Comparison of ENCODE assay signal across 23 cellular contexts in the genomic region with DNA sequence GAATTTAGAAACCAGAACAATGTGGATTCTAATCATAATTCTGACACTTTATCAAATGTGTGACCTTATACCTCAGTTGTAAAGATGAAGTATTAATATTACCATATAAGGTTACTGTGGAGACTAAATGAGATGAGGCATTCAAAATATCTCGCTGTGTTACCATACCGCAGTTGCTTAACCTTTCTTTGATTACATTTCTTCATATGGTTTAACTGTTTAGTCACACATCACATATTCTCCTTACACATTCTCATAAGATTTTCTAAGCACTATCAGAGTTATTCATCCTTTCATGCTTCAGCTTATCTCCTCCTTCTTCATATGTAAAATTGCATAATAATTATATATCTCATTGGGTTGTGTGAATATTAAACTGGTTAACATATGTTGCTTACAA.
"Had no signal": no experiment of that assay in that cellular context is flagged by ENCODE, and none has a peak within 500 bp of the region (broad histone marks: within the 10 kb centered on the region; RNA-seq: fewer than 3 reads in every experiment).

No MANE protein-coding gene starts in this region.

- H3K36me3 Mint-ChIP-seq: mesothelial cell of epicardium; naive B cell; naive thymus-derived CD8-positive, alpha-beta T cell had no signal

- DNase-seq: colonic mucosa; cortex of kidney; effector CD8-positive, alpha-beta T cell; erythroblast; foreskin fibroblast; foreskin melanocyte; gastrocnemius medialis; glutamatergic neuron; head of caudate nucleus; heart right ventricle; hippocampal formation; left colon; left ventricle myocardium superior; lower lobe of right lung; mesenchymal stem cell; mucosa of descending colon; naive B cell; naive thymus-derived CD8-positive, alpha-beta T cell had no signal

- H3K4me1 Mint-ChIP-seq: naive B cell; naive thymus-derived CD8-positive, alpha-beta T cell had no signal

- H3K4me1 ChIP-seq: colonic mucosa, gastrocnemius medialis, lower lobe of right lung had no signal

- H3K9me3 Mint-ChIP-seq: dendritic cell treated with granulocyte-macrophage colony-stimulating factor and Interleukin-4, amounts not matched to agents 40 ng/mL and 50 ng/mL, for 4 days; mesothelial cell of epicardium; naive thymus-derived CD8-positive, alpha-beta T cell had no signal

- H3K27ac Mint-ChIP-seq: dendritic cell treated with granulocyte-macrophage colony-stimulating factor and Interleukin-4, amounts not matched to agents 40 ng/mL and 50 ng/mL, for 4 days; mesothelial cell of epicardium; naive B cell; naive thymus-derived CD8-positive, alpha-beta T cell had no signal

- H3K4me3 Mint-ChIP-seq: dendritic cell treated with granulocyte-macrophage colony-stimulating factor and Interleukin-4, amounts not matched to agents 40 ng/mL and 50 ng/mL, for 4 days; mesothelial cell of epicardium; naive B cell; naive thymus-derived CD8-positive, alpha-beta T cell had no signal

- ATAC-seq: esophagus mucosa; gastrocnemius medialis; heart right ventricle; left colon; left lobe of liver; mucosa of descending colon; naive thymus-derived CD8-positive, alpha-beta T cell had no signal

- H3K36me3 ChIP-seq: colonic mucosa, gastrocnemius medialis, heart right ventricle, lower lobe of right lung had no signal

- H3K4me3 ChIP-seq: colonic mucosa, gastrocnemius medialis, heart right ventricle, lower lobe of right lung, mucosa of descending colon had no signal

- H3K27ac ChIP-seq: colonic mucosa, epithelial cell of prostate, gastrocnemius medialis, lower lobe of right lung had no signal

- H3K27me3 ChIP-seq: colonic mucosa, gastrocnemius medialis, heart right ventricle had no signal

- H3K9me3 ChIP-seq: colonic mucosa, gastrocnemius medialis, heart right ventricle, lower lobe of right lung, mucosa of descending colon had no signal

- H3K27me3 Mint-ChIP-seq: dendritic cell treated with granulocyte-macrophage colony-stimulating factor and Interleukin-4, amounts not matched to agents 40 ng/mL and 50 ng/mL, for 4 days had no signal
